In genomic region chr1:146036241-146036989, GRCh38 we compare ENCODE assay signal across 8 cellular contexts. TPM values are rescaled to one million over a fixed set of nuclear protein-coding genes. Genes with fewer than 3 reads are reported as not detected.
A peak's percentile ranks its signal among the peaks of the same experiment; 100 is the strongest.
DNase-seq lines count a peak whose midpoint lies in the region; ATAC-seq and TF ChIP-seq lines count a peak whose summit lies in the region.

No MANE protein-coding gene starts in this region.

- peaks cover 13% of the 10 kb centered on the region for H3K36me3 Mint-ChIP-seq in CD8-positive, alpha-beta T cell
- H3K36me3 Mint-ChIP-seq in activated CD4-positive, alpha-beta memory T cell treated with anti-CD3 and anti-CD28 coated beads for 36 hours, result peaks cover 22% of the 10 kb centered on the region

- H2AK5ac ChIP-seq in mesendoderm (ENCODE audit: low read length), result no peak overlapping the region

- peaks cover 14% of the 10 kb centered on the region for H3K4me1 ChIP-seq in CD8-positive, alpha-beta T cell (ENCODE audit: insufficient read depth, low read length)
- H3K4me1 ChIP-seq in iPS-15b (ENCODE audit: control insufficient read depth, insufficient read depth, low read length) (peaks cover 2% of the 10 kb centered on the region), subcutaneous abdominal adipose tissue (ENCODE audit: control insufficient read depth in 5 of 5, insufficient read depth in 5 of 5, low read length in 5 of 5) (peaks cover 2 to 41% (median 33%) of the 10 kb centered on the region in 5 donors), mesendoderm (ENCODE audit: control insufficient read depth, low read depth, low read length) (no peaks in the 10 kb centered on the region)

- no peak overlapping the region for H4K8ac ChIP-seq in mesendoderm (ENCODE audit: low read depth, low read length)

- intact Hi-C loops in CD8-positive, alpha-beta T cell (cut with DNase I, micrococcal nuclease), result loop anchor here (2.0 to 5.0 kb wide), 3 partner anchors 39 to 58 kb away; partner anchors contain the start of gene TXNIP (in 2 of the 2)
- intact Hi-C loops in activated CD4-positive, alpha-beta memory T cell treated with anti-CD3 and anti-CD28 coated beads for 36 hours (cut with micrococcal nuclease), result loop anchor here (1.0 to 5.0 kb wide), 3 partner anchors 57 to 177 kb away; partner anchors contain the start of genes PEX11B and PIAS3

- no CpG with 5 or more reads among the region's 10 CpGs for WGBS in mesendoderm (ENCODE audit: extremely low coverage, insufficient coverage, low lambda C conversion rate)

- CTCF ChIA-PET in CD8-positive, alpha-beta T cell (lab: Charles Lee), result interaction anchor here (0.9 to 2.9 kb wide), 9 partner anchors 10 to 191 kb away, joined by 3 to 13 read pairs (median 5); partner anchors contain the start of genes NUDT17 and RBM8A
- CTCF ChIA-PET in activated CD4-positive, alpha-beta memory T cell treated with anti-CD3 and anti-CD28 coated beads for 36 hours (lab: Charles Lee), result interaction anchor here (0.6 to 2.4 kb wide), 7 partner anchors 10 to 190 kb away, joined by 3 to 12 read pairs (median 6); partner anchors contain the start of genes LIX1L, NUDT17 and RBM8A

- H2BK120ac ChIP-seq in mesendoderm (ENCODE audit: low read depth, low read length), result no peak overlapping the region

- peak overlapping the region; percentile 95 for H3K27ac Mint-ChIP-seq in CD8-positive, alpha-beta T cell
- peak overlapping the region; percentile 99 for H3K27ac Mint-ChIP-seq in activated CD4-positive, alpha-beta memory T cell treated with anti-CD3 and anti-CD28 coated beads for 36 hours

- no peaks in the 10 kb centered on the region for H3K79me1 ChIP-seq in mesendoderm (ENCODE audit: low read length)

- H2BK5ac ChIP-seq in mesendoderm (ENCODE audit: low read length), result no peak overlapping the region

- H3K4me2 ChIP-seq in mesendoderm (ENCODE audit: low read length), result no peak overlapping the region

- H4K5ac ChIP-seq in mesendoderm (ENCODE audit: low read length), result no peak overlapping the region

- H3K27me3 Mint-ChIP-seq in CD8-positive, alpha-beta T cell (ENCODE audit: low read depth), result no peaks in the 10 kb centered on the region
- peaks cover 9% of the 10 kb centered on the region for H3K27me3 Mint-ChIP-seq in activated CD4-positive, alpha-beta memory T cell treated with anti-CD3 and anti-CD28 coated beads for 36 hours

- no peak overlapping the region for H3K9ac ChIP-seq in iPS-15b (ENCODE audit: low read depth, low read length)
- peak overlapping the region in 1 of 5 donors; percentile 79 for H3K9ac ChIP-seq in subcutaneous abdominal adipose tissue (ENCODE audit: low read length in 5 of 5)
- no peak overlapping the region for H3K9ac ChIP-seq in mesendoderm (ENCODE audit: low read length)

- POLR2A ChIA-PET in CD8-positive, alpha-beta T cell (lab: Charles Lee), result interaction anchor here (1.0 to 6.5 kb wide), 11 partner anchors 9 to 191 kb away, joined by 4 to 72 read pairs (median 11); partner anchors contain the start of genes ANKRD34A, LIX1L, NUDT17 and PEX11B
- POLR2A ChIA-PET in activated CD4-positive, alpha-beta memory T cell treated with anti-CD3 and anti-CD28 coated beads for 36 hours (lab: Charles Lee), result interaction anchor here (1.5 to 6.8 kb wide), 7 partner anchors 14 to 177 kb away, joined by 4 to 145 read pairs (median 9); partner anchors contain the start of genes ANKRD34A, LIX1L, PEX11B and PIAS3

- peak; percentile 15 for ATAC-seq in CD8-positive, alpha-beta T cell
- no peak for ATAC-seq in HG03469 (IDR thresholded peaks at IDR 0.05; ENCODE audit: unreplicated experiment)
- no peak for ATAC-seq in GM21447 (IDR thresholded peaks at IDR 0.05; ENCODE audit: unreplicated experiment)

- no peaks in the 10 kb centered on the region for H3K79me2 ChIP-seq in mesendoderm (ENCODE audit: control insufficient read depth, insufficient read depth, low read length)

- DNase-seq in CD8-positive, alpha-beta T cell, result no peak
- DNase-seq in HS-5 (ENCODE audit: low read depth) (peak; percentile 86), mesendoderm (no peak)
- DNase-seq in activated CD4-positive, alpha-beta memory T cell treated with anti-CD3 and anti-CD28 coated beads for 36 hours, result no peak

- no peaks in the 10 kb centered on the region for H3K27me3 ChIP-seq in CD8-positive, alpha-beta T cell (ENCODE audit: insufficient read depth, low read length)
- H3K27me3 ChIP-seq in iPS-15b (ENCODE audit: control insufficient read depth, insufficient read depth, low read length) (no peaks in the 10 kb centered on the region), subcutaneous abdominal adipose tissue (ENCODE audit: control insufficient read depth in 5 of 5, insufficient read depth in 4 of 5, low read length in 5 of 5) (no peaks in the 10 kb centered on the region), mesendoderm (ENCODE audit: insufficient read depth, low read length, poor library complexity) (no peaks in the 10 kb centered on the region)

- no peak for TF ChIP-seq CTCF in CD8-positive, alpha-beta T cell (IDR thresholded peaks at IDR 0.05)

- H3K18ac ChIP-seq in mesendoderm (ENCODE audit: low read length), result no peak overlapping the region

- peak overlapping the region; percentile 97 for H3K4me3 Mint-ChIP-seq in CD8-positive, alpha-beta T cell
- H3K4me3 Mint-ChIP-seq in activated CD4-positive, alpha-beta memory T cell treated with anti-CD3 and anti-CD28 coated beads for 36 hours, result peak overlapping the region; percentile 100

- no peak overlapping the region for H2BK15ac ChIP-seq in mesendoderm (replicated peaks; ENCODE audit: low read depth)

- H3K56ac ChIP-seq in mesendoderm (ENCODE audit: low read length), result no peak overlapping the region

- H3K4me1 Mint-ChIP-seq in CD8-positive, alpha-beta T cell (ENCODE audit: low read depth), result peaks cover 29% of the 10 kb centered on the region
- peaks cover 32% of the 10 kb centered on the region for H3K4me1 Mint-ChIP-seq in activated CD4-positive, alpha-beta memory T cell treated with anti-CD3 and anti-CD28 coated beads for 36 hours (ENCODE audit: low read depth)

- peak overlapping the region; percentile 94 for H3K4me3 ChIP-seq in CD8-positive, alpha-beta T cell (ENCODE audit: low read depth, low read length)
- H3K4me3 ChIP-seq in iPS-15b (ENCODE audit: low read depth, low read length), result peak overlapping the region; percentile 99
- H3K4me3 ChIP-seq in subcutaneous abdominal adipose tissue (ENCODE audit: low read depth in 1 of 5, low read length in 5 of 5), result peak overlapping the region; percentile 76 to 92 (median 87)
- H3K4me3 ChIP-seq in mesendoderm (ENCODE audit: low read length), result no peak overlapping the region

- no peaks in the 10 kb centered on the region for H3K36me3 ChIP-seq in CD8-positive, alpha-beta T cell (ENCODE audit: insufficient read depth, low read length)
- H3K36me3 ChIP-seq in iPS-15b (ENCODE audit: control insufficient read depth, insufficient read depth, low read length), result no peaks in the 10 kb centered on the region
- H3K36me3 ChIP-seq in subcutaneous abdominal adipose tissue (ENCODE audit: control insufficient read depth in 5 of 5, insufficient read depth in 5 of 5, low read length in 5 of 5), result no peaks in the 10 kb centered on the region
- no peaks in the 10 kb centered on the region for H3K36me3 ChIP-seq in mesendoderm (ENCODE audit: control insufficient read depth, insufficient read depth, low read length)

- no peaks in the 10 kb centered on the region for H3K9me3 ChIP-seq in CD8-positive, alpha-beta T cell (ENCODE audit: low read length)
- H3K9me3 ChIP-seq in iPS-15b (ENCODE audit: control insufficient read depth, insufficient read depth, low read length), result no peaks in the 10 kb centered on the region
- no peaks in the 10 kb centered on the region for H3K9me3 ChIP-seq in subcutaneous abdominal adipose tissue (ENCODE audit: control insufficient read depth in 5 of 5, low read length in 5 of 5)

- H3K4ac ChIP-seq in mesendoderm (ENCODE audit: low read depth, low read length), result no peak overlapping the region

- H3K23ac ChIP-seq in mesendoderm (ENCODE audit: low read length), result no peak overlapping the region

- H3K27ac ChIP-seq in CD8-positive, alpha-beta T cell (ENCODE audit: low read depth, low read length), result peak overlapping the region; percentile 60
- H3K27ac ChIP-seq in subcutaneous abdominal adipose tissue (ENCODE audit: low read depth, low read length) (peak overlapping the region; percentile 1), mesendoderm (ENCODE audit: low read depth, low read length) (no peak overlapping the region)

- H3K9me3 Mint-ChIP-seq in CD8-positive, alpha-beta T cell, result no peaks in the 10 kb centered on the region
- H3K9me3 Mint-ChIP-seq in activated CD4-positive, alpha-beta memory T cell treated with anti-CD3 and anti-CD28 coated beads for 36 hours, result no peaks in the 10 kb centered on the region

RNA-seq across cellular contexts. Expression of gene HJV, which starts 14.9 kb away (rescaled TPM):
- not detected for total RNA-seq in CD8-positive, alpha-beta T cell
- total RNA-seq in activated CD4-positive, alpha-beta memory T cell treated with anti-CD3 and anti-CD28 coated beads for 36 hours, result not detected
- 0.08 TPM for polyA plus RNA-seq in mesendoderm (2013, experiment 1 of 2)
- 0.07 TPM for polyA plus RNA-seq in mesendoderm (2013, experiment 2 of 2)

RNA-seq across cellular contexts. Expression of gene TXNIP, which starts 40.0 kb away (rescaled TPM):
- total RNA-seq in CD8-positive, alpha-beta T cell, result 100 to 1,000 TPM; 627 to 652 TPM
- total RNA-seq in activated CD4-positive, alpha-beta memory T cell treated with anti-CD3 and anti-CD28 coated beads for 36 hours, result 10 to 100 TPM; 82.6 to 88.8 TPM
- polyA plus RNA-seq in mesendoderm (2013, experiment 1 of 2), result 2.3 TPM
- polyA plus RNA-seq in mesendoderm (2013, experiment 2 of 2), result 2.0 TPM

Comparison
In these comparisons a context has a peak if more than half of its experiments do, and no peak if none do; other contexts are left out.
1. RNA of gene TXNIP, which starts 40.0 kb away (total RNA-seq): 627 to 652 TPM in CD8-positive, alpha-beta T cell; 82.6 to 88.8 TPM in activated CD4-positive, alpha-beta memory T cell treated with anti-CD3 and anti-CD28 coated beads for 36 hours; every median in the first group is over 4 times any median in the second.